ENCODE assay signal across 8 cellular contexts in genomic region chr2:16900405-16901025, GRCh38.
DNase-seq lines count a peak whose midpoint lies in the region; ATAC-seq, FAIRE-seq and TF ChIP-seq lines count a peak whose summit lies in the region.

No MANE protein-coding gene starts in this region.

- H3K4me3 ChIP-seq in HCT116 (replicated peaks in 1 of 2; ENCODE audit: low read depth in 1 of 2, low read length in 2 of 2) = no peak overlapping the region
- H3K4me3 ChIP-seq in Loucy (ENCODE audit: low read length, poor library complexity, severe bottlenecking) = no peak overlapping the region
- H3K4me3 ChIP-seq in small intestine (ENCODE audit: low read depth in 1 of 2, low read length in 2 of 2) = no peak overlapping the region

- peak; percentile 82 for ATAC-seq in HCT116
- no peak for ATAC-seq in activated CD8-positive, alpha-beta memory T cell treated with anti-CD3 and anti-CD28 coated beads, Interleukin-2, amount 10 ng/mL, durations not matched to agents 7 days and 5 days
- ATAC-seq in natural killer cell treated with Interleukin-12 subunit alpha and Interleukin-12 subunit beta and Interleukin-15 and Interleukin-18, amount 100 ng/mL, for 72 hours = no peak

- no peak for TF ChIP-seq POLR2A in HCT116 (IDR thresholded peaks at IDR 0.05; ENCODE audit: borderline replicate concordance, extremely low read depth, insufficient read depth, insufficient read length)

- no peak overlapping the region for H3K27ac Mint-ChIP-seq in MCF 10A (ENCODE audit: low read depth, unreplicated experiment)
- no peak overlapping the region for H3K27ac Mint-ChIP-seq in activated CD8-positive, alpha-beta memory T cell treated with anti-CD3 and anti-CD28 coated beads, Interleukin-2, amount 10 ng/mL, durations not matched to agents 7 days and 5 days
- H3K27ac Mint-ChIP-seq in natural killer cell treated with Interleukin-12 subunit alpha and Interleukin-12 subunit beta and Interleukin-15 and Interleukin-18, amount 100 ng/mL, for 72 hours = no peak overlapping the region

- H3K27me3 Mint-ChIP-seq in MCF 10A (ENCODE audit: insufficient read depth, unreplicated experiment) = no peaks in the 10 kb centered on the region
- no peaks in the 10 kb centered on the region for H3K27me3 Mint-ChIP-seq in activated CD8-positive, alpha-beta memory T cell treated with anti-CD3 and anti-CD28 coated beads, Interleukin-2, amount 10 ng/mL, durations not matched to agents 7 days and 5 days
- H3K27me3 Mint-ChIP-seq in natural killer cell treated with Interleukin-12 subunit alpha and Interleukin-12 subunit beta and Interleukin-15 and Interleukin-18, amount 100 ng/mL, for 72 hours = no peaks in the 10 kb centered on the region

- H2AFZ ChIP-seq in HCT116 (ENCODE audit: low read depth, low read length, poor library complexity, severe bottlenecking) (no peak overlapping the region), Loucy (ENCODE audit: low read length) (peak overlapping the region; percentile 67; the same call in 1 of the 2 replicates)

- H3K36me3 Mint-ChIP-seq in MCF 10A (ENCODE audit: insufficient read depth, unreplicated experiment) = no peaks in the 10 kb centered on the region
- no peaks in the 10 kb centered on the region for H3K36me3 Mint-ChIP-seq in activated CD8-positive, alpha-beta memory T cell treated with anti-CD3 and anti-CD28 coated beads, Interleukin-2, amount 10 ng/mL, durations not matched to agents 7 days and 5 days
- no peaks in the 10 kb centered on the region for H3K36me3 Mint-ChIP-seq in natural killer cell treated with Interleukin-12 subunit alpha and Interleukin-12 subunit beta and Interleukin-15 and Interleukin-18, amount 100 ng/mL, for 72 hours

- intact Hi-C loops in HCT116 (cut with micrococcal nuclease) (loop anchor here (1.0 to 2.0 kb wide), 2 partner anchors 127 to 288 kb away; no protein-coding TSS in a partner anchor), MCF 10A (cut with micrococcal nuclease) (loop anchor here (1.0 kb wide), 1 partner anchor 127 kb away; no protein-coding TSS in a partner anchor)

- no peaks in the 10 kb centered on the region for H3K79me2 ChIP-seq in HCT116 (ENCODE audit: insufficient read depth, low read length)
- H3K79me2 ChIP-seq in Loucy (ENCODE audit: insufficient read depth, low read length) = no peaks in the 10 kb centered on the region

- H3K4me2 ChIP-seq in HCT116 (ENCODE audit: low read length) (no peak overlapping the region), Loucy (ENCODE audit: low read depth, low read length, poor library complexity, severe bottlenecking) (no peak overlapping the region)

- CTCF ChIA-PET in HCT116 (lab: Charles Lee) = no interaction called here
- CTCF ChIA-PET in MCF 10A (lab: Yijun Ruan, JAX) = interaction anchor here (0.6 to 1.0 kb wide), 4 partner anchors 115 to 212 kb away, joined by 3 read pairs; no protein-coding TSS in a partner anchor
- CTCF ChIA-PET in activated CD8-positive, alpha-beta memory T cell treated with anti-CD3 and anti-CD28 coated beads, Interleukin-2, amount 10 ng/mL, durations not matched to agents 7 days and 5 days (lab: Charles Lee) = no interaction called here

- no peak for FAIRE-seq in small intestine (lab: Jason Lieb, UNC)

- H3K4me3 Mint-ChIP-seq in MCF 10A (ENCODE audit: unreplicated experiment) = no peak overlapping the region
- no peak overlapping the region for H3K4me3 Mint-ChIP-seq in activated CD8-positive, alpha-beta memory T cell treated with anti-CD3 and anti-CD28 coated beads, Interleukin-2, amount 10 ng/mL, durations not matched to agents 7 days and 5 days
- H3K4me3 Mint-ChIP-seq in natural killer cell treated with Interleukin-12 subunit alpha and Interleukin-12 subunit beta and Interleukin-15 and Interleukin-18, amount 100 ng/mL, for 72 hours = no peak overlapping the region

- H3K27ac ChIP-seq in HCT116 (ENCODE audit: low read depth, low read length) (no peak overlapping the region), small intestine (ENCODE audit: low read depth in 1 of 2, low read length in 1 of 2) (no peak overlapping the region)

- H3K9me3 Mint-ChIP-seq in MCF 10A (ENCODE audit: unreplicated experiment) = no peaks in the 10 kb centered on the region
- no peaks in the 10 kb centered on the region for H3K9me3 Mint-ChIP-seq in activated CD8-positive, alpha-beta memory T cell treated with anti-CD3 and anti-CD28 coated beads, Interleukin-2, amount 10 ng/mL, durations not matched to agents 7 days and 5 days (ENCODE audit: low read depth)
- peaks cover 4% of the 10 kb centered on the region for H3K9me3 Mint-ChIP-seq in natural killer cell treated with Interleukin-12 subunit alpha and Interleukin-12 subunit beta and Interleukin-15 and Interleukin-18, amount 100 ng/mL, for 72 hours

- no peaks in the 10 kb centered on the region for H4K20me1 ChIP-seq in HCT116 (ENCODE audit: insufficient read depth)
- H4K20me1 ChIP-seq in Loucy (ENCODE audit: insufficient read depth, low read length, poor library complexity, severe bottlenecking) = no peaks in the 10 kb centered on the region

- H3K9ac ChIP-seq in HCT116 (ENCODE audit: low read length) (no peak overlapping the region), Loucy (ENCODE audit: low read depth, low read length, poor library complexity, severe bottlenecking) (no peak overlapping the region)

- H3K36me3 ChIP-seq in HCT116 (ENCODE audit: control insufficient read depth in 1 of 2, insufficient read depth in 2 of 2, low read length in 2 of 2) (no peaks in the 10 kb centered on the region), Loucy (ENCODE audit: insufficient read depth, low read length) (no peaks in the 10 kb centered on the region), small intestine (ENCODE audit: control insufficient read depth in 2 of 2, insufficient read depth in 2 of 2, low read length in 2 of 2) (no peaks in the 10 kb centered on the region)

- no peaks in the 10 kb centered on the region for H3K4me1 Mint-ChIP-seq in MCF 10A (ENCODE audit: insufficient read depth, unreplicated experiment)
- no peaks in the 10 kb centered on the region for H3K4me1 Mint-ChIP-seq in activated CD8-positive, alpha-beta memory T cell treated with anti-CD3 and anti-CD28 coated beads, Interleukin-2, amount 10 ng/mL, durations not matched to agents 7 days and 5 days
- no peaks in the 10 kb centered on the region for H3K4me1 Mint-ChIP-seq in natural killer cell treated with Interleukin-12 subunit alpha and Interleukin-12 subunit beta and Interleukin-15 and Interleukin-18, amount 100 ng/mL, for 72 hours (ENCODE audit: low read depth in 2 of 2)

- POLR2A ChIA-PET in HCT116 (lab: Charles Lee) (no interaction called here), MCF 10A (lab: Yijun Ruan, JAX) (no interaction called here)

- DNase-seq in NCI-H2171 treated with DMSO at 0.1 percent for 48 hours (lab: John Stamatoyannopoulos, UW) (peak; percentile 6), NCI-H2171 (lab: John Stamatoyannopoulos, UW) (no peak), HCT116 (ENCODE audit: low read depth, low spot score) (peak; percentile 45), MCF 10A (ENCODE audit: unreplicated experiment) (peak; percentile 73), small intestine (peak; percentile 6)
- DNase-seq in activated CD8-positive, alpha-beta memory T cell treated with anti-CD3 and anti-CD28 coated beads, Interleukin-2, amount 10 ng/mL, durations not matched to agents 7 days and 5 days = no peak
- no peak for DNase-seq in natural killer cell treated with Interleukin-12 subunit alpha and Interleukin-12 subunit beta and Interleukin-15 and Interleukin-18, amount 100 ng/mL, for 72 hours (ENCODE audit: low spot score)

- 25 to 65% (median 49%) methylated on average over 6 of the region's 6 CpGs for WGBS in small intestine, 3 donors

- TF ChIP-seq CTCF in HCT116 (IDR thresholded peaks at IDR 0.05 in 2 of 3, conservative IDR thresholded peaks at IDR 0.05 in 1 of 3; ENCODE audit: borderline replicate concordance in 1 of 3, insufficient read depth in 1 of 3, low read depth in 2 of 3, low read length in 2 of 3) (peak; percentile 97 to 99 (median 98)), Loucy (conservative IDR thresholded peaks at IDR 0.05; ENCODE audit: low read length) (peak; percentile 100), MCF 10A (IDR thresholded peaks at IDR 0.05; ENCODE audit: unreplicated experiment) (peak; percentile 46)

- H3K27me3 ChIP-seq in HCT116 (ENCODE audit: insufficient read depth, low read length) (no peaks in the 10 kb centered on the region), Loucy (ENCODE audit: insufficient read depth, low read length, poor library complexity, severe bottlenecking) (no peaks in the 10 kb centered on the region), small intestine (ENCODE audit: control insufficient read depth in 2 of 2, insufficient read depth in 2 of 2, low read length in 2 of 2) (no peaks in the 10 kb centered on the region)

- H3F3A ChIP-seq in Loucy (ENCODE audit: low read depth) = no peaks in the 10 kb centered on the region

- H3K9me3 ChIP-seq in HCT116 (ENCODE audit: control insufficient read depth in 1 of 2, insufficient read depth in 1 of 2, low read depth in 1 of 2, low read length in 2 of 2) (no peaks in the 10 kb centered on the region), Loucy (ENCODE audit: insufficient read depth, low read depth, low read length) (no peaks in the 10 kb centered on the region), small intestine (ENCODE audit: control insufficient read depth, low read depth) (no peaks in the 10 kb centered on the region)

- RAD21 ChIA-PET in HCT116 (lab: Charles Lee; ENCODE audit: low non-redundant PET in 1 of 2, low total read pairs in 2 of 2, uncharacterized antibody in 2 of 2, unreplicated experiment in 2 of 2) = no interaction called here

- H3K9me2 ChIP-seq in HCT116 (ENCODE audit: insufficient read depth) (no peaks in the 10 kb centered on the region), Loucy (replicated peaks; ENCODE audit: low read depth, low read length) (no peaks in the 10 kb centered on the region)

- TF ChIP-seq RAD21 in HCT116 (IDR thresholded peaks at IDR 0.05; ENCODE audit: low read depth) = peak; percentile 53

- H3K4me1 ChIP-seq in HCT116 (ENCODE audit: control insufficient read depth in 1 of 2, insufficient read depth in 2 of 2, low read length in 2 of 2) (no peaks in the 10 kb centered on the region), Loucy (ENCODE audit: insufficient read depth, low read length, poor library complexity, severe bottlenecking) (no peaks in the 10 kb centered on the region), small intestine (ENCODE audit: control insufficient read depth in 2 of 2, insufficient read depth in 1 of 2, low read depth in 1 of 2, low read length in 1 of 2) (no peaks in the 10 kb centered on the region)

- BruUV-seq in HCT116 (replicated peaks; lab: Mats Ljungman, UMichigan) (no TSS peak), MCF 10A (replicated peaks; lab: Mats Ljungman, UMichigan) (no TSS peak)

Comparison
In these comparisons a context has a peak if more than half of its experiments do, and no peak if none do; other contexts are left out.
1. DNase-seq: peak in NCI-H2171 treated with DMSO at 0.1 percent for 48 hours (single experiment), HCT116 (single experiment), MCF 10A (single experiment) and small intestine (single experiment); none in NCI-H2171 (single experiment), activated CD8-positive, alpha-beta memory T cell treated with anti-CD3 and anti-CD28 coated beads, Interleukin-2, amount 10 ng/mL, durations not matched to agents 7 days and 5 days (single experiment) and natural killer cell treated with Interleukin-12 subunit alpha and Interleukin-12 subunit beta and Interleukin-15 and Interleukin-18, amount 100 ng/mL, for 72 hours (single experiment).
2. CTCF ChIP-seq: peak in every context shown above with its lines; median percentile 100 in Loucy; 98 in HCT116; 46 in MCF 10A.